In genomic region chr3:87088366-87088983, GRCh38 we compare ENCODE assay signal across 8 cellular contexts.
DNase-seq lines count a peak whose midpoint lies in the region; ATAC-seq and TF ChIP-seq lines count a peak whose summit lies in the region.

No MANE protein-coding gene starts in this region.

- H3K79me2 ChIP-seq in mesendoderm (ENCODE audit: control insufficient read depth, insufficient read depth, low read length) (no peaks in the 10 kb centered on the region), hepatocyte (no peaks in the 10 kb centered on the region)

- no peaks in the 10 kb centered on the region for H3K9me3 ChIP-seq in CD8-positive, alpha-beta T cell (ENCODE audit: low read length)
- H3K9me3 ChIP-seq in adrenal gland (replicated peaks in 1 of 3) (no peaks in the 10 kb centered on the region), hepatocyte (ENCODE audit: low read depth) (no peaks in the 10 kb centered on the region)

- intact Hi-C loops in CD8-positive, alpha-beta T cell (cut with DNase I, micrococcal nuclease): no loop called here
- intact Hi-C loops in adrenal gland (cut with DNase I): loop anchor here (10.0 kb wide), 1 partner anchor 314 kb away; no protein-coding TSS in a partner anchor

- no peaks in the 10 kb centered on the region for H3K9me2 ChIP-seq in hepatocyte (replicated peaks; ENCODE audit: insufficient read depth)

- DNase-seq in CD8-positive, alpha-beta T cell: no peak
- DNase-seq in HFF-Myc (ENCODE audit: extremely low read depth, low read depth): no peak
- no peak for DNase-seq in adrenal gland
- DNase-seq in mesendoderm: no peak
- no peak for DNase-seq in hepatocyte (ENCODE audit: low spot score)
- no peak for DNase-seq in SW480 (ENCODE audit: low spot score)
- no peak for DNase-seq in cerebellar nuclear complex (lab: John Stamatoyannopoulos, UW)

- no peak overlapping the region for H2BK120ac ChIP-seq in mesendoderm (ENCODE audit: low read depth, low read length)

- H3K27ac Mint-ChIP-seq in CD8-positive, alpha-beta T cell: no peak overlapping the region

- no peak overlapping the region for H3K18ac ChIP-seq in mesendoderm (ENCODE audit: low read length)

- no peaks in the 10 kb centered on the region for H3K79me1 ChIP-seq in mesendoderm (ENCODE audit: low read length)

- no peak overlapping the region for H4K5ac ChIP-seq in mesendoderm (ENCODE audit: low read length)

- no peak for TF ChIP-seq CTCF in CD8-positive, alpha-beta T cell (IDR thresholded peaks at IDR 0.05)
- TF ChIP-seq CTCF in HFF-Myc (IDR thresholded peaks at IDR 0.05; ENCODE audit: low read depth, low read length, missing control alignments): no peak
- TF ChIP-seq CTCF in adrenal gland (IDR thresholded peaks at IDR 0.05): no peak
- TF ChIP-seq CTCF in hepatocyte (IDR thresholded peaks at IDR 0.05; ENCODE audit: poor library complexity): no peak

- H2BK5ac ChIP-seq in mesendoderm (ENCODE audit: low read length): no peak overlapping the region

- peak overlapping the region; percentile 15 for H3K56ac ChIP-seq in mesendoderm (ENCODE audit: low read length)

- peaks cover 5% of the 10 kb centered on the region for H3K27me3 Mint-ChIP-seq in CD8-positive, alpha-beta T cell (ENCODE audit: low read depth)

- H3K9ac ChIP-seq in mesendoderm (ENCODE audit: low read length): no peak overlapping the region

- ATAC-seq in CD8-positive, alpha-beta T cell: no peak
- ATAC-seq in GM18502 (IDR thresholded peaks at IDR 0.05; ENCODE audit: poor library complexity, unreplicated experiment): no peak

- CTCF ChIA-PET in CD8-positive, alpha-beta T cell (lab: Charles Lee): interaction anchor here (0.7 kb wide), 1 partner anchor 9 kb away, joined by 3 read pairs; no protein-coding TSS in a partner anchor

- no peak overlapping the region for H3K4me2 ChIP-seq in mesendoderm (ENCODE audit: low read length)
- H3K4me2 ChIP-seq in hepatocyte: no peak overlapping the region

- no peaks in the 10 kb centered on the region for H3K27me3 ChIP-seq in CD8-positive, alpha-beta T cell (ENCODE audit: insufficient read depth, low read length)
- H3K27me3 ChIP-seq in adrenal gland: no peaks in the 10 kb centered on the region
- H3K27me3 ChIP-seq in mesendoderm (ENCODE audit: insufficient read depth, low read length, poor library complexity): no peaks in the 10 kb centered on the region
- no peaks in the 10 kb centered on the region for H3K27me3 ChIP-seq in hepatocyte

- H3K36me3 Mint-ChIP-seq in CD8-positive, alpha-beta T cell: no peaks in the 10 kb centered on the region

- TF ChIP-seq POLR2A in adrenal gland (IDR thresholded peaks at IDR 0.05): no peak

- H3K4me1 Mint-ChIP-seq in CD8-positive, alpha-beta T cell (ENCODE audit: low read depth): peaks cover 11% of the 10 kb centered on the region

- no peaks in the 10 kb centered on the region for H3K9me3 Mint-ChIP-seq in CD8-positive, alpha-beta T cell

- H2BK15ac ChIP-seq in mesendoderm (replicated peaks; ENCODE audit: low read depth): no peak overlapping the region

- peak overlapping the region; percentile 53 for H3K4me3 Mint-ChIP-seq in CD8-positive, alpha-beta T cell

- H4K20me1 ChIP-seq in hepatocyte (ENCODE audit: insufficient read depth, poor library complexity, severe bottlenecking): no peaks in the 10 kb centered on the region

- WGBS in adrenal gland, 4 donors: 34 to 72% (median 39%) methylated on average over 8 to 15 of the region's 15 CpGs
- WGBS in mesendoderm (ENCODE audit: extremely low coverage, insufficient coverage, low lambda C conversion rate): no CpG with 5 or more reads among the region's 15 CpGs
- 95% methylated on average over 15 of the region's 15 CpGs for WGBS in hepatocyte (ENCODE audit: low lambda C conversion rate, missing lambda C conversion rate)

- no peak overlapping the region for H4K8ac ChIP-seq in mesendoderm (ENCODE audit: low read depth, low read length)

- peak overlapping the region; percentile 4 for H3K4ac ChIP-seq in mesendoderm (ENCODE audit: low read depth, low read length)

- no peaks in the 10 kb centered on the region for H3K36me3 ChIP-seq in CD8-positive, alpha-beta T cell (ENCODE audit: insufficient read depth, low read length)
- H3K36me3 ChIP-seq in adrenal gland (replicated peaks in 1 of 2): no peaks in the 10 kb centered on the region
- no peaks in the 10 kb centered on the region for H3K36me3 ChIP-seq in mesendoderm (ENCODE audit: control insufficient read depth, insufficient read depth, low read length)
- H3K36me3 ChIP-seq in hepatocyte (replicated peaks; ENCODE audit: insufficient read depth, low read depth): no peaks in the 10 kb centered on the region

- no peak overlapping the region for H3K27ac ChIP-seq in CD8-positive, alpha-beta T cell (ENCODE audit: low read depth, low read length)
- H3K27ac ChIP-seq in adrenal gland: peak overlapping the region in 3 of 5 donors; percentile 57 to 80 (median 80)
- no peak overlapping the region for H3K27ac ChIP-seq in mesendoderm (ENCODE audit: low read depth, low read length)
- no peak overlapping the region for H3K27ac ChIP-seq in hepatocyte

- no peak overlapping the region for H2AK5ac ChIP-seq in mesendoderm (ENCODE audit: low read length)

- H2AFZ ChIP-seq in hepatocyte: no peak overlapping the region

- POLR2A ChIA-PET in CD8-positive, alpha-beta T cell (lab: Charles Lee): no interaction called here

- no peak overlapping the region for H3K23ac ChIP-seq in mesendoderm (ENCODE audit: low read length)

- H3K4me1 ChIP-seq in CD8-positive, alpha-beta T cell (ENCODE audit: insufficient read depth, low read length): no peaks in the 10 kb centered on the region
- no peaks in the 10 kb centered on the region for H3K4me1 ChIP-seq in adrenal gland (replicated peaks in 1 of 2)
- no peaks in the 10 kb centered on the region for H3K4me1 ChIP-seq in mesendoderm (ENCODE audit: control insufficient read depth, low read depth, low read length)
- no peaks in the 10 kb centered on the region for H3K4me1 ChIP-seq in hepatocyte (ENCODE audit: insufficient read depth)

- H3K4me3 ChIP-seq in CD8-positive, alpha-beta T cell (ENCODE audit: low read depth, low read length): no peak overlapping the region
- peak overlapping the region; percentile 52 for H3K4me3 ChIP-seq in HFF-Myc (replicated peaks; ENCODE audit: low read depth, low read length)
- peak overlapping the region in 3 of 4 donors; percentile 24 to 67 (median 27) for H3K4me3 ChIP-seq in adrenal gland
- no peak overlapping the region for H3K4me3 ChIP-seq in mesendoderm (ENCODE audit: low read length)
- H3K4me3 ChIP-seq in hepatocyte: no peak overlapping the region

Comparison
In these comparisons a context has a peak if more than half of its experiments do, and no peak if none do; other contexts are left out.
1. H3K27ac ChIP-seq: peak in adrenal gland (3 of 5); none in CD8-positive, alpha-beta T cell (single experiment), mesendoderm (single experiment) and hepatocyte (single experiment).
2. H3K4me3 ChIP-seq: peak in HFF-Myc (single experiment) and adrenal gland (3 of 4); none in CD8-positive, alpha-beta T cell (single experiment), mesendoderm (single experiment) and hepatocyte (single experiment).
3. intact Hi-C loops: an anchor here in adrenal gland (10.0 kb wide); none called in CD8-positive, alpha-beta T cell.